In the genomic region with DNA sequence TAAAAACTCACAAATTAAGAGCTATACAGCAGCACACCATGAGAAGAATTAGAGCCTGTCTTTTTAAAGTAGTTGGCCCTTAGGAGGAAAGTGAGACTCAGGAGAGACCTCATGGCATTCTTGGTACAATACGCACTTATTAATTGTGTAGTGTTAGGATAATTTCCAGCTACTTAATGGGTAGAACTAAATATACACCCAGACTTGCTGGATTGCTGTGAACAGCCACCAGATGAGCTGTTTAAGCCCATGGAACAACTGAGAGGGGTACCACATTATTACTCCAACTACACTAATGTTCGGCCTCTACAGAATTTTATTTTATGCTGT, we compare ENCODE assay signal across 19 cellular contexts.
"Had no signal": no experiment of that assay in that cellular context is flagged by ENCODE, and none has a peak within 500 bp of the region (broad histone marks: within the 10 kb centered on the region; RNA-seq: fewer than 3 reads in every experiment).

No MANE protein-coding gene starts in this region.

- H3K36me3 ChIP-seq: gastroesophageal sphincter, heart left ventricle, neural progenitor cell, prostate gland, right atrium auricular region had no signal

- H3K4me1 ChIP-seq: gastroesophageal sphincter, prostate gland, right atrium auricular region had no signal

- H3K27me3 ChIP-seq: gastroesophageal sphincter, heart left ventricle, hepatocyte, neural progenitor cell, right atrium auricular region had no signal

- H3K27ac ChIP-seq: epithelial cell of prostate, gastroesophageal sphincter, heart left ventricle, hepatocyte, neural progenitor cell, prostate gland, right atrium auricular region had no signal

- DNase-seq: effector CD8-positive, alpha-beta T cell; endodermal cell; foreskin fibroblast; heart left ventricle; kidney; mesendoderm; naive thymus-derived CD4-positive, alpha-beta T cell; stimulated activated CD4-positive, alpha-beta T cell treated with anti-CD3 and anti-CD28 coated beads, Interleukin-4, amount 100 ng/mL, for 4 hours; stimulated activated naive CD8-positive, alpha-beta T cell treated with anti-CD3 and anti-CD28 coated beads, Interleukin-15, Interleukin-2, amounts not matched to agents 100 U/mL and 50 U/mL, for 24 hours; trophoblast cell had no signal

- H3K9me3 ChIP-seq: gastroesophageal sphincter, heart left ventricle, prostate gland, right atrium auricular region had no signal

- H3K4me3 ChIP-seq: gastroesophageal sphincter, heart left ventricle, hepatocyte, neural progenitor cell, prostate gland, right atrium auricular region had no signal

- ATAC-seq: esophagus mucosa; sciatic nerve; stimulated activated memory B cell treated with anti-CD40 and anti-IgM and Interleukin-4, amounts not matched to agents 10 μg/mL and 1 μg/mL and 100 μg/mL, for 72 hours; stimulated activated naive CD8-positive, alpha-beta T cell treated with anti-CD3 and anti-CD28 coated beads, Interleukin-15, Interleukin-2, amounts not matched to agents 100 U/mL and 50 U/mL, for 24 hours had no signal
